ENCODE assay signal across 1 cellular context in the genomic region with DNA sequence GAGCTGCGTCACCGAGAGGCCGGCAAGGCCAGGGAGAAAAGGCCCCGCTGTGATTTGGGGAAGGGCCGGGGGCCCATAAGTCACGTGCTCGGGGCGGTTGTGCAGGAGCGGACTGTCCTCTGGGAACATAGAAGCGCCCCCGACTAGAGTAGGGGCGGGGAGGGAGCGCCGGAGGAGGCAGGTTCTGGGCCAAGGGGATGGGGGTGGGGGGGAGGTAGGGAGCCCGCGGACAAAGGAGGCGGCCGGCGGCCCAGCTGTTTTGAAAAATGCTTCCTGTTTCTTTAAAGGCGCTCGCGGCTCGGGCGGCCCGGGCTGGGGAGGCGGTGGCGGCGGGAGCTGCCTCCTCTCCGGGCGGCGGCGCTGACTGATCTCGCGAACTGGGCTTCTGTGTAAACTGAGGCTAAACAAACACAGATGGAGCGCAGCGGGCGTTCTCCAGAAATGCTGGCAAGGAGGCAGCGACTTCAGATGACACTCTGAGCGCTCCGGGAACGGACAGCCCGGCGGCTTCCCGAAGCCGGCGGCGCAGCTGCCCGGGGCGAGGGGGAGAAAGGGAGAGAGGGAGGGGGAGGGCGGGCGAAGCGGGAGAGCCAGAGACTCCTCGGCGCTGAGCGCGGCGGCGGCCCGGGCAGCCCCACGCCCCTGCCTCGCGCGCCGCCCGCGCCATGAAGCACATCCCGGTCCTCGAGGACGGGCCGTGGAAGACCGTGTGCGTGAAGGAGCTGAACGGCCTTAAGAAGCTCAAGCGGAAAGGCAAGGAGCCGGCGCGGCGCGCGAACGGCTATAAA.
TF ChIP-seq lines count a peak whose summit lies in the region.

TSS of gene ATOH8 (plus strand) at position 467 of the 788 bp plus-strand sequence. CDS start at position 666, 199 bp downstream.

TF ChIP-seq in GM23338, 12 proteins besides CTCF, POLR2A, EP300 and RAD21 (continued from another document):
- TF ChIP-seq, protein P1, sequence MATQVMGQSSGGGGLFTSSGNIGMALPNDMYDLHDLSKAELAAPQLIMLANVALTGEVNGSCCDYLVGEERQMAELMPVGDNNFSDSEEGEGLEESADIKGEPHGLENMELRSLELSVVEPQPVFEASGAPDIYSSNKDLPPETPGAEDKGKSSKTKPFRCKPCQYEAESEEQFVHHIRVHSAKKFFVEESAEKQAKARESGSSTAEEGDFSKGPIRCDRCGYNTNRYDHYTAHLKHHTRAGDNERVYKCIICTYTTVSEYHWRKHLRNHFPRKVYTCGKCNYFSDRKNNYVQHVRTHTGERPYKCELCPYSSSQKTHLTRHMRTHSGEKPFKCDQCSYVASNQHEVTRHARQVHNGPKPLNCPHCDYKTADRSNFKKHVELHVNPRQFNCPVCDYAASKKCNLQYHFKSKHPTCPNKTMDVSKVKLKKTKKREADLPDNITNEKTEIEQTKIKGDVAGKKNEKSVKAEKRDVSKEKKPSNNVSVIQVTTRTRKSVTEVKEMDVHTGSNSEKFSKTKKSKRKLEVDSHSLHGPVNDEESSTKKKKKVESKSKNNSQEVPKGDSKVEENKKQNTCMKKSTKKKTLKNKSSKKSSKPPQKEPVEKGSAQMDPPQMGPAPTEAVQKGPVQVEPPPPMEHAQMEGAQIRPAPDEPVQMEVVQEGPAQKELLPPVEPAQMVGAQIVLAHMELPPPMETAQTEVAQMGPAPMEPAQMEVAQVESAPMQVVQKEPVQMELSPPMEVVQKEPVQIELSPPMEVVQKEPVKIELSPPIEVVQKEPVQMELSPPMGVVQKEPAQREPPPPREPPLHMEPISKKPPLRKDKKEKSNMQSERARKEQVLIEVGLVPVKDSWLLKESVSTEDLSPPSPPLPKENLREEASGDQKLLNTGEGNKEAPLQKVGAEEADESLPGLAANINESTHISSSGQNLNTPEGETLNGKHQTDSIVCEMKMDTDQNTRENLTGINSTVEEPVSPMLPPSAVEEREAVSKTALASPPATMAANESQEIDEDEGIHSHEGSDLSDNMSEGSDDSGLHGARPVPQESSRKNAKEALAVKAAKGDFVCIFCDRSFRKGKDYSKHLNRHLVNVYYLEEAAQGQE (IDR thresholded peaks at IDR 0.05; ENCODE audit: unreplicated experiment): no peak
- TF ChIP-seq CREB1 (CRISPR knock-in tag; IDR thresholded peaks at IDR 0.05; ENCODE audit: low read depth): no peak
- TF ChIP-seq ZNF114 (CRISPR knock-in tag; IDR thresholded peaks at IDR 0.05): no peak
- no peak for TF ChIP-seq POLR2AphosphoS5 (IDR thresholded peaks at IDR 0.05; ENCODE audit: low read depth)
- no peak for TF ChIP-seq EZH2phosphoT487 (IDR thresholded peaks at IDR 0.05; ENCODE audit: unreplicated experiment)
- TF ChIP-seq EZH2 (IDR thresholded peaks at IDR 0.05; ENCODE audit: low read depth, unreplicated experiment): no peak
